In the genomic region with DNA sequence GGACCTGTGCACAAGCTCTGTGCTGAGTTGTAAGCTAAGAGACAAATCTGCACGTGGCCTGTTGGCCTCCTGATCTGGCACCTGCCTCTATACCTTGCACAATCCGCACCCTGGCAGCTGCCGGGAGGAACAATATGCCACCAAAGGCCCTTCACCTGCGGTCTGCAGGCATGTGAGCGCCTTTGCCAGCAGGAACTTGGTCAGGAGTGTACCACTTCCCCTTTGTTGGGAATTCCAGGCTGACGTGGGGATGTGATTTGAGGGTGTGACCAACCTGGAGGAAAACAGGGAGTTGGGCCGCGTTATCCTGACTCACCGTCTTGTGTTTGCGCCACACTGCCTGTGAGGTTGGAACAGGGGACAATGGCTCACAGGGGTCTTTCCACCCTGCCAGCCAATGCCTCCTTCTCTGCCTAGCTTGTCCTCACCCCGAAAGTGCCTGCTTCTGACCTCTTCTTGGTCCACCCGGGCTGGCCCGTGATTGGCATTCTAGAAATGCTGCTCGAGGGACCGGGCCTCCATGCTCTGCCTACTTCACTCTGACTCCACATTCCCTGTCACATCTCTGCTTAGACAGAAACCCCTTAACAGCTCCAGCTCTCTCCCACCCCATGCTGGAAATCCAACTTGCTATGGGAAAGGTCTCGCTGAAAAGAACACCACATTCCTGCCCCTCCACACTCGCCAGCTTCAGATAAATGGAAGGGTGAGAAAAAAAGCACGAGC, we compare ENCODE assay signal across 16 cellular contexts.
DNase-seq lines count a peak whose midpoint lies in the region; ATAC-seq, FAIRE-seq and TF ChIP-seq lines count a peak whose summit lies in the region.
"Had no signal": no experiment of that assay in that cellular context is flagged by ENCODE, and none has a peak within 500 bp of the region (broad histone marks: within the 10 kb centered on the region; RNA-seq: fewer than 3 reads in every experiment).

No MANE protein-coding gene starts in this region.

- H3K4me1 ChIP-seq in mucosa of stomach (ENCODE audit: control insufficient read depth, insufficient read depth, low read length): peaks cover 6% of the 10 kb centered on the region
- H3K4me1 ChIP-seq: tibial artery had no signal

- peak overlapping the region; percentile 18 for H3K9ac ChIP-seq in mucosa of stomach (ENCODE audit: low read length)

- H3K9me3 Mint-ChIP-seq in activated CD4-positive, alpha-beta T cell treated with anti-CD3 and anti-CD28 coated beads, Interleukin-2, amount 10 ng/mL, durations not matched to agents 24 days and 14 days: peaks cover 6% of the 10 kb centered on the region
- H3K9me3 Mint-ChIP-seq: activated CD4-positive, alpha-beta memory T cell treated with anti-CD3 and anti-CD28 coated beads for 36 hours; activated T-helper 17 cell treated with anti-CD3 and anti-CD28 coated beads, Interleukin-2, amount 50 U/mL, for 72 hours had no signal

- no peak overlapping the region for H3K27ac Mint-ChIP-seq in activated CD4-positive, alpha-beta T cell treated with anti-CD3 and anti-CD28 coated beads, Interleukin-2, amount 10 ng/mL, durations not matched to agents 24 days and 14 days
- H3K27ac Mint-ChIP-seq: activated CD4-positive, alpha-beta memory T cell treated with anti-CD3 and anti-CD28 coated beads for 36 hours; activated T-helper 17 cell treated with anti-CD3 and anti-CD28 coated beads, Interleukin-2, amount 50 U/mL, for 72 hours had no signal

- peaks cover 3% of the 10 kb centered on the region for H3K4me1 Mint-ChIP-seq in activated CD4-positive, alpha-beta T cell treated with anti-CD3 and anti-CD28 coated beads, Interleukin-2, amount 10 ng/mL, durations not matched to agents 24 days and 14 days
- H3K4me1 Mint-ChIP-seq: activated T-helper 17 cell treated with anti-CD3 and anti-CD28 coated beads, Interleukin-2, amount 50 U/mL, for 72 hours had no signal

- H3K36me3 ChIP-seq in bronchial epithelial cell (ENCODE audit: control insufficient read depth, insufficient read depth, low read length) (no peaks in the 10 kb centered on the region), mucosa of stomach (ENCODE audit: control insufficient read depth, insufficient read depth, low read length) (no peaks in the 10 kb centered on the region)
- H3K36me3 ChIP-seq: tibial artery had no signal

- H3K4me3 ChIP-seq in bronchial epithelial cell (ENCODE audit: low read depth, low read length) (no peak overlapping the region), mucosa of stomach (ENCODE audit: low read length) (no peak overlapping the region)
- H3K4me3 ChIP-seq: GM12878, tibial artery had no signal

- intact Hi-C loops in activated CD4-positive, alpha-beta T cell treated with anti-CD3 and anti-CD28 coated beads, Interleukin-2, amount 10 ng/mL, durations not matched to agents 24 days and 14 days (cut with micrococcal nuclease): no loop called here

- FAIRE-seq in bronchial epithelial cell (lab: Jason Lieb, UNC): peak; percentile 80
- FAIRE-seq: GM12878 had no signal

- H3K4me3 Mint-ChIP-seq in activated CD4-positive, alpha-beta T cell treated with anti-CD3 and anti-CD28 coated beads, Interleukin-2, amount 10 ng/mL, durations not matched to agents 24 days and 14 days: no peak overlapping the region
- H3K4me3 Mint-ChIP-seq: activated CD4-positive, alpha-beta memory T cell treated with anti-CD3 and anti-CD28 coated beads for 36 hours; activated T-helper 17 cell treated with anti-CD3 and anti-CD28 coated beads, Interleukin-2, amount 50 U/mL, for 72 hours had no signal

- H3K27me3 Mint-ChIP-seq in activated CD4-positive, alpha-beta T cell treated with anti-CD3 and anti-CD28 coated beads, Interleukin-2, amount 10 ng/mL, durations not matched to agents 24 days and 14 days: no peaks in the 10 kb centered on the region
- H3K27me3 Mint-ChIP-seq: activated T-helper 17 cell treated with anti-CD3 and anti-CD28 coated beads, Interleukin-2, amount 50 U/mL, for 72 hours had no signal

- DNase-seq in DMS153 (lab: John Stamatoyannopoulos, UW): peak; percentile 83
- DNase-seq in NCI-H2107 (lab: John Stamatoyannopoulos, UW): peak; percentile 81
- DNase-seq in bronchial epithelial cell (ENCODE audit: low read depth): peak; percentile 93
- DNase-seq in activated CD4-positive, alpha-beta T cell treated with anti-CD3 and anti-CD28 coated beads, Interleukin-2, amount 10 ng/mL, durations not matched to agents 24 days and 14 days: no peak
- DNase-seq in NK-92 (lab: John Stamatoyannopoulos, UW; ENCODE audit: unreplicated experiment): no peak
- no peak for DNase-seq in stimulated activated naive CD4-positive, alpha-beta T cell treated with Interleukin-2 at 50 U/mL for 16 hours (lab: John Stamatoyannopoulos, UW)
- DNase-seq: activated CD4-positive, alpha-beta memory T cell treated with anti-CD3 and anti-CD28 coated beads for 36 hours; aorta; EL; Right ventricle myocardium superior; tibial artery had no signal

- peaks cover 2% of the 10 kb centered on the region for H3K36me3 Mint-ChIP-seq in activated CD4-positive, alpha-beta T cell treated with anti-CD3 and anti-CD28 coated beads, Interleukin-2, amount 10 ng/mL, durations not matched to agents 24 days and 14 days (ENCODE audit: low read depth)
- H3K36me3 Mint-ChIP-seq: activated CD4-positive, alpha-beta memory T cell treated with anti-CD3 and anti-CD28 coated beads for 36 hours; IgD-negative memory B cell had no signal

- no peak for TF ChIP-seq CTCF in bronchial epithelial cell (IDR thresholded peaks at IDR 0.05; ENCODE audit: insufficient read depth, low read length, severe bottlenecking)

- H3K27me3 ChIP-seq in bronchial epithelial cell (ENCODE audit: control insufficient read depth, insufficient read depth, low read length): no peaks in the 10 kb centered on the region
- H3K27me3 ChIP-seq in mucosa of stomach (ENCODE audit: control insufficient read depth, insufficient read depth, low read length): no peaks in the 10 kb centered on the region

- ATAC-seq in GM19467 (IDR thresholded peaks at IDR 0.05; ENCODE audit: unreplicated experiment): no peak
- ATAC-seq: activated T-helper 17 cell treated with anti-CD3 and anti-CD28 coated beads, Interleukin-2, amount 50 U/mL, for 72 hours; GM12878 had no signal

- no peaks in the 10 kb centered on the region for H3K9me3 ChIP-seq in mucosa of stomach (ENCODE audit: control insufficient read depth, low read length)
- H3K9me3 ChIP-seq: tibial artery had no signal

Comparison
In these comparisons a context has a peak if more than half of its experiments do, and no peak if none do; other contexts are left out.
1. DNase-seq: peak in DMS153 (single experiment), NCI-H2107 (single experiment) and bronchial epithelial cell (single experiment); none in activated CD4-positive, alpha-beta T cell treated with anti-CD3 and anti-CD28 coated beads, Interleukin-2, amount 10 ng/mL, durations not matched to agents 24 days and 14 days (single experiment), NK-92 (single experiment) and stimulated activated naive CD4-positive, alpha-beta T cell treated with Interleukin-2 at 50 U/mL for 16 hours (single experiment).